8 cellular contexts compared by ENCODE assay signal in genomic region chr1:74771913-74772515, GRCh38. TPM values are rescaled to one million over a fixed set of nuclear protein-coding genes. Genes with fewer than 3 reads are reported as not detected.
A peak's percentile ranks its signal among the peaks of the same experiment; 100 is the strongest.
DNase-seq lines count a peak whose midpoint lies in the region; ATAC-seq, FAIRE-seq and TF ChIP-seq lines count a peak whose summit lies in the region.

No MANE protein-coding gene starts in this region.

- H3K27me3 ChIP-seq in endothelial cell of umbilical vein (ENCODE audit: control insufficient read depth in 2 of 2, insufficient read depth in 2 of 2, low read length in 2 of 2) (peaks cover 8 to 44% of the 10 kb centered on the region in 2 experiments), osteoblast (ENCODE audit: insufficient read depth, low read length) (no peaks in the 10 kb centered on the region)

- H3K36me3 ChIP-seq in endothelial cell of umbilical vein (ENCODE audit: control insufficient read depth in 2 of 2, extremely low read depth in 1 of 2, insufficient read depth in 2 of 2, low read length in 2 of 2) (no peaks in the 10 kb centered on the region), osteoblast (ENCODE audit: insufficient read depth, low read length) (no peaks in the 10 kb centered on the region)

- peak; percentile 29 for DNase-seq in NOMO-1 treated with DMSO at 0.1 percent for 48 hours (lab: John Stamatoyannopoulos, UW; ENCODE audit: unreplicated experiment)
- DNase-seq in NOMO-1 treated with dmso at 0.1 percent for 144 hours (lab: John Stamatoyannopoulos, UW; ENCODE audit: unreplicated experiment), result no peak
- peak; percentile 63 for DNase-seq in LoVo (ENCODE audit: low spot score)
- peak; percentile 47 for DNase-seq in RPMI7951 (ENCODE audit: low read depth)
- peak; percentile 58 for DNase-seq in endothelial cell of umbilical vein (ENCODE audit: low read depth, low spot score)
- no peak for DNase-seq in osteoblast (ENCODE audit: insufficient read length, low spot score, missing footprints)
- no peak for DNase-seq in GDM1 (lab: John Stamatoyannopoulos, UW)

- no peak overlapping the region for H2AFZ ChIP-seq in endothelial cell of umbilical vein (ENCODE audit: low read depth, low read length)
- H2AFZ ChIP-seq in osteoblast (ENCODE audit: low read length), result no peak overlapping the region

- FAIRE-seq in endothelial cell of umbilical vein (lab: Jason Lieb, UNC), result peak; percentile 59

- H3K27ac ChIP-seq in endothelial cell of umbilical vein (ENCODE audit: insufficient read depth, low read depth, low read length), result no peak overlapping the region
- no peak overlapping the region for H3K27ac ChIP-seq in osteoblast (ENCODE audit: low read depth, low read length)

- no peak overlapping the region for H3K4me3 ChIP-seq in endothelial cell of umbilical vein (replicated peaks in 1 of 3; ENCODE audit: insufficient read depth in 1 of 3, low read depth in 1 of 3, low read length in 3 of 3)
- no peak overlapping the region for H3K4me3 ChIP-seq in osteoblast (ENCODE audit: insufficient read depth, low read length)

- dilution Hi-C loops in endothelial cell of umbilical vein (cut with MboI; ENCODE audit: extremely low pct_ligation_motif_present, low sequenced_read_pairs), result no loop called here

- POLR2A ChIA-PET in endothelial cell of umbilical vein (lab: Charles Lee), result no interaction called here

- H3K9ac ChIP-seq in endothelial cell of umbilical vein (replicated peaks; ENCODE audit: extremely low read depth, insufficient read depth, low read length), result no peak overlapping the region

- H3K79me2 ChIP-seq in endothelial cell of umbilical vein (ENCODE audit: control insufficient read depth, insufficient read depth, low read length) (no peaks in the 10 kb centered on the region), osteoblast (ENCODE audit: insufficient read depth, low read length) (no peaks in the 10 kb centered on the region)

- no peaks in the 10 kb centered on the region for H3K9me1 ChIP-seq in endothelial cell of umbilical vein (replicated peaks; ENCODE audit: control insufficient read depth, extremely low read depth, insufficient read depth, low read length)

- H3K4me2 ChIP-seq in endothelial cell of umbilical vein (ENCODE audit: insufficient read depth, low read length) (peak overlapping the region; percentile 11), osteoblast (ENCODE audit: insufficient read depth, low read length) (peak overlapping the region; percentile 17)

- H3K9me3 ChIP-seq in endothelial cell of umbilical vein (replicated peaks; ENCODE audit: control insufficient read depth, insufficient read depth, low read length) (no peaks in the 10 kb centered on the region), osteoblast (ENCODE audit: low read depth, low read length) (no peaks in the 10 kb centered on the region)

- ATAC-seq in GM21723 (IDR thresholded peaks at IDR 0.05; ENCODE audit: unreplicated experiment), result peak; percentile 77

- H4K20me1 ChIP-seq in endothelial cell of umbilical vein (replicated peaks; ENCODE audit: control insufficient read depth, extremely low read depth, insufficient read depth, low read length), result no peaks in the 10 kb centered on the region
- H4K20me1 ChIP-seq in osteoblast (ENCODE audit: insufficient read depth, low read length), result no peaks in the 10 kb centered on the region

- no peaks in the 10 kb centered on the region for H3K4me1 ChIP-seq in endothelial cell of umbilical vein (ENCODE audit: control insufficient read depth, extremely low read depth, insufficient read depth, low read length)
- H3K4me1 ChIP-seq in osteoblast (ENCODE audit: insufficient read depth, low read length), result no peaks in the 10 kb centered on the region

- no peak for TF ChIP-seq POLR2A in endothelial cell of umbilical vein (IDR thresholded peaks at IDR 0.05; ENCODE audit: low read depth, low read length)

- BruUV-seq in endothelial cell of umbilical vein (replicated peaks; lab: Mats Ljungman, UMichigan), result no TSS peak

- TF ChIP-seq CTCF in endothelial cell of umbilical vein (IDR thresholded peaks at IDR 0.05; ENCODE audit: extremely low read depth in 1 of 2, insufficient read depth in 1 of 2, low read depth in 1 of 2, low read length in 2 of 2), result peak; percentile 48 to 52
- TF ChIP-seq CTCF in osteoblast (IDR thresholded peaks at IDR 0.05; ENCODE audit: extremely low read depth, low read depth, low read length), result peak; percentile 75

- intact Hi-C loops in endothelial cell of umbilical vein (cut with micrococcal nuclease), result loop anchor here (1.0 to 5.0 kb wide), 3 partner anchors 365 to 860 kb away; no protein-coding TSS in a partner anchor

- CTCF ChIA-PET in endothelial cell of umbilical vein (lab: Charles Lee), result interaction anchor here (0.6 to 7.1 kb wide), 39 partner anchors 10 to 1045 kb away, joined by 3 to 279 read pairs (median 4); partner anchors contain the start of gene LHX8

TF ChIP-seq in endothelial cell of umbilical vein, 7 proteins besides CTCF, POLR2A, EP300 and RAD21:
- no peak for TF ChIP-seq GATA2 (IDR thresholded peaks at IDR 0.05; ENCODE audit: insufficient read depth, insufficient read length, low read depth, low read length)
- no peak for TF ChIP-seq POLR2AphosphoS5 (IDR thresholded peaks at IDR 0.05; ENCODE audit: insufficient read depth, low read depth, low read length)

RNA-seq across cellular contexts. Expression of gene TYW3, which starts 39.1 kb away (rescaled TPM):
- total RNA-seq in RPMI7951 (2014; rRNA removed; shearing (Covaris generic)), result 24.3 and 29.6 TPM in 2 replicates
- 22.3 and 22.8 TPM in 2 replicates for total RNA-seq in endothelial cell of umbilical vein
- polyA plus RNA-seq in endothelial cell of umbilical vein, result 5.3 and 8.5 TPM in 2 replicates
- 10.3 and 11.0 TPM in 2 replicates for polyA plus RNA-seq in endothelial cell of umbilical vein (2011; cell fraction: cytosol; rRNA removed)
- 9.2 and 16.4 TPM in 2 replicates for polyA plus RNA-seq in endothelial cell of umbilical vein (2011; cell fraction: nucleus; rRNA removed)
- 10.8 and 22.2 TPM in 2 replicates for polyA plus RNA-seq in endothelial cell of umbilical vein (2012)
- 11.9 and 16.5 TPM in 2 replicates for polyA minus RNA-seq in endothelial cell of umbilical vein
- polyA minus RNA-seq in endothelial cell of umbilical vein (2011; cell fraction: cytosol; rRNA and poly(A)+ RNA removed), result 11.3 TPM
- polyA minus RNA-seq in endothelial cell of umbilical vein (2011; cell fraction: nucleus; rRNA and poly(A)+ RNA removed), result 17.8 and 24.1 TPM in 2 replicates
- 17.4 TPM in 2 replicates for total RNA-seq in osteoblast

RNA-seq across cellular contexts. Expression of gene CRYZ, which starts 39.2 kb away (rescaled TPM):
- total RNA-seq in RPMI7951 (2014; rRNA removed; shearing (Covaris generic)), result 131 and 168 TPM in 2 replicates
- total RNA-seq in endothelial cell of umbilical vein, result 32.7 and 33.5 TPM in 2 replicates
- 22.2 and 24.5 TPM in 2 replicates for polyA plus RNA-seq in endothelial cell of umbilical vein
- polyA plus RNA-seq in endothelial cell of umbilical vein (2011; cell fraction: cytosol; rRNA removed), result 29.8 and 36.9 TPM in 2 replicates
- 30.8 and 42.8 TPM in 2 replicates for polyA plus RNA-seq in endothelial cell of umbilical vein (2011; cell fraction: nucleus; rRNA removed)
- polyA plus RNA-seq in endothelial cell of umbilical vein (2012), result 18.6 and 36.7 TPM in 2 replicates
- polyA minus RNA-seq in endothelial cell of umbilical vein, result 32.0 and 35.7 TPM in 2 replicates
- 7.9 TPM for polyA minus RNA-seq in endothelial cell of umbilical vein (2011; cell fraction: cytosol; rRNA and poly(A)+ RNA removed)
- polyA minus RNA-seq in endothelial cell of umbilical vein (2011; cell fraction: nucleus; rRNA and poly(A)+ RNA removed), result 10.7 and 20.9 TPM in 2 replicates
- 33.9 and 35.1 TPM in 2 replicates for total RNA-seq in osteoblast

Comparison
In these comparisons a context has a peak if more than half of its experiments do, and no peak if none do; other contexts are left out.
1. DNase-seq: peak in NOMO-1 treated with DMSO at 0.1 percent for 48 hours (single experiment), LoVo (single experiment), RPMI7951 (single experiment) and endothelial cell of umbilical vein (single experiment); none in NOMO-1 treated with dmso at 0.1 percent for 144 hours (single experiment), osteoblast (single experiment) and GDM1 (single experiment).